ENCODE assay signal across 1 cellular context in genomic region chr1:99943238-99943794, GRCh38.
TF ChIP-seq lines count a peak whose summit lies in the region.

No MANE protein-coding gene starts in this region.

TF ChIP-seq in K562, 482 proteins besides CTCF, POLR2A, EP300 and RAD21 (continued from another document and continues in another):
- TF ChIP-seq, protein P1, sequence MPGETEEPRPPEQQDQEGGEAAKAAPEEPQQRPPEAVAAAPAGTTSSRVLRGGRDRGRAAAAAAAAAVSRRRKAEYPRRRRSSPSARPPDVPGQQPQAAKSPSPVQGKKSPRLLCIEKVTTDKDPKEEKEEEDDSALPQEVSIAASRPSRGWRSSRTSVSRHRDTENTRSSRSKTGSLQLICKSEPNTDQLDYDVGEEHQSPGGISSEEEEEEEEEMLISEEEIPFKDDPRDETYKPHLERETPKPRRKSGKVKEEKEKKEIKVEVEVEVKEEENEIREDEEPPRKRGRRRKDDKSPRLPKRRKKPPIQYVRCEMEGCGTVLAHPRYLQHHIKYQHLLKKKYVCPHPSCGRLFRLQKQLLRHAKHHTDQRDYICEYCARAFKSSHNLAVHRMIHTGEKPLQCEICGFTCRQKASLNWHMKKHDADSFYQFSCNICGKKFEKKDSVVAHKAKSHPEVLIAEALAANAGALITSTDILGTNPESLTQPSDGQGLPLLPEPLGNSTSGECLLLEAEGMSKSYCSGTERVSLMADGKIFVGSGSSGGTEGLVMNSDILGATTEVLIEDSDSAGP (CRISPR knock-in tag; IDR thresholded peaks at IDR 0.05): no peak
- TF ChIP-seq ZNF354B (CRISPR knock-in tag; IDR thresholded peaks at IDR 0.05) (no peak), ATF1 (CRISPR knock-in tag; IDR thresholded peaks at IDR 0.05) (no peak), ATF1 (tag; IDR thresholded peaks at IDR 0.05) (peak; percentile 23; the same call in 1 of the 2 replicates), MED1 (CRISPR knock-in tag; IDR thresholded peaks at IDR 0.05; ENCODE audit: borderline replicate concordance) (no peak), HDAC3 (IDR thresholded peaks at IDR 0.05; ENCODE audit: borderline replicate concordance, partially characterized antibody) (peak; percentile 25), E2F8 (IDR thresholded peaks at IDR 0.05; ENCODE audit: low read depth, partially characterized antibody) (no peak), TFAM (CRISPR knock-in tag; conservative IDR thresholded peaks at IDR 0.05) (no peak), ZBTB7A (IDR thresholded peaks at IDR 0.05; ENCODE audit: borderline replicate concordance, control insufficient read depth, low read depth, low read length) (no peak), ZNF764 (CRISPR knock-in tag; IDR thresholded peaks at IDR 0.05; ENCODE audit: low read depth) (no peak), SRSF9 (IDR thresholded peaks at IDR 0.05; ENCODE audit: borderline replicate concordance, low read depth, low read length) (no peak), SMARCB1 (IDR thresholded peaks at IDR 0.05; ENCODE audit: insufficient read length, low read depth) (no peak), ZNF263 (CRISPR knock-in tag; IDR thresholded peaks at IDR 0.05; ENCODE audit: borderline replicate concordance) (no peak), NFIX (CRISPR knock-in tag; IDR thresholded peaks at IDR 0.05; ENCODE audit: low read depth) (no peak), TBP (optimal IDR thresholded peaks at IDR 0.05; ENCODE audit: low read depth, low read length) (no peak), SIX5 (IDR thresholded peaks at IDR 0.05; ENCODE audit: borderline replicate concordance in 1 of 2, insufficient read depth in 1 of 2, low read depth in 1 of 2, low read length in 2 of 2) (no peak), CC2D1A (IDR thresholded peaks at IDR 0.05) (no peak; the same call in 1 of the 2 replicates), MBD1 (CRISPR knock-in tag; IDR thresholded peaks at IDR 0.05) (no peak), ZEB2 (IDR thresholded peaks at IDR 0.05) (peak; percentile 77), TRIM28 (IDR thresholded peaks at IDR 0.05) (no peak), PTTG1 (tag; IDR thresholded peaks at IDR 0.05; ENCODE audit: low read depth) (no peak), THAP12 (CRISPR knock-in tag; IDR thresholded peaks at IDR 0.05) (no peak), MTA3 (IDR thresholded peaks at IDR 0.05; ENCODE audit: borderline replicate concordance) (peak; percentile 64), ZNF561 (CRISPR knock-in tag; conservative IDR thresholded peaks at IDR 0.05) (no peak), ZNF584 (CRISPR knock-in tag; IDR thresholded peaks at IDR 0.05; ENCODE audit: low read depth) (no peak), CTBP1 (IDR thresholded peaks at IDR 0.05; ENCODE audit: borderline replicate concordance) (peak; percentile 82; the same call in 1 of the 2 replicates), DMBX1 (CRISPR knock-in tag; IDR thresholded peaks at IDR 0.05; ENCODE audit: borderline replicate concordance) (no peak), HDAC2 (IDR thresholded peaks at IDR 0.05) (0 out of 2 replicates have a peak, but pooled peaks have one; percentile 69), MTA2 (IDR thresholded peaks at IDR 0.05; ENCODE audit: low read depth) (peak; percentile 77), PRPF4 (IDR thresholded peaks at IDR 0.05; ENCODE audit: insufficient read depth, low read depth, low read length, poor library complexity, severe bottlenecking) (no peak), ARID4B (CRISPR knock-in tag; IDR thresholded peaks at IDR 0.05) (no peak), TOE1 (IDR thresholded peaks at IDR 0.05; ENCODE audit: borderline replicate concordance) (no peak), TOE1 (CRISPR knock-in tag; IDR thresholded peaks at IDR 0.05; ENCODE audit: borderline replicate concordance, low read depth) (no peak), NFIC (IDR thresholded peaks at IDR 0.05) (peak; percentile 77), PML (IDR thresholded peaks at IDR 0.05; ENCODE audit: low read length) (0 out of 2 replicates have a peak, but pooled peaks have one; percentile 34), SIRT6 (IDR thresholded peaks at IDR 0.05; ENCODE audit: low read depth, low read length) (no peak), EZH2 (IDR thresholded peaks at IDR 0.05; ENCODE audit: borderline replicate concordance, low read depth, low read length) (no peak), NELFE (IDR thresholded peaks at IDR 0.05; ENCODE audit: insufficient read depth, insufficient read length) (no peak), CAMTA2 (CRISPR knock-in tag; conservative IDR thresholded peaks at IDR 0.05) (no peak), HES1 (IDR thresholded peaks at IDR 0.05; ENCODE audit: low read depth) (no peak), ZNF316 (IDR thresholded peaks at IDR 0.05) (peak; percentile 98), POLR3G (IDR thresholded peaks at IDR 0.05; ENCODE audit: extremely low read depth, insufficient read length, insufficient replicate concordance) (no peak), ZNF436 (CRISPR knock-in tag; IDR thresholded peaks at IDR 0.05) (no peak), CREB1 (IDR thresholded peaks at IDR 0.05) (no peak), CREB1 (CRISPR knock-in tag; IDR thresholded peaks at IDR 0.05) (no peak), CXXC5 (CRISPR knock-in tag; IDR thresholded peaks at IDR 0.05) (peak; percentile 30; the same call in 1 of the 2 replicates)
- TF ChIP-seq, protein P2, sequence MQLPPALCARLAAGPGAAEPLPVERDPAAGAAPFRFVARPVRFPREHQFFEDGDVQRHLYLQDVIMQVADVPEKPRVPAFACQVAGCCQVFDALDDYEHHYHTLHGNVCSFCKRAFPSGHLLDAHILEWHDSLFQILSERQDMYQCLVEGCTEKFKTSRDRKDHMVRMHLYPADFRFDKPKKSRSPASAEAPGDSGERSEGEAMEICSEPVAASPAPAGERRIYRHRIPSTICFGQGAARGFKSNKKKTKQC (CRISPR knock-in tag; IDR thresholded peaks at IDR 0.05): no peak
- TF ChIP-seq, protein P3, sequence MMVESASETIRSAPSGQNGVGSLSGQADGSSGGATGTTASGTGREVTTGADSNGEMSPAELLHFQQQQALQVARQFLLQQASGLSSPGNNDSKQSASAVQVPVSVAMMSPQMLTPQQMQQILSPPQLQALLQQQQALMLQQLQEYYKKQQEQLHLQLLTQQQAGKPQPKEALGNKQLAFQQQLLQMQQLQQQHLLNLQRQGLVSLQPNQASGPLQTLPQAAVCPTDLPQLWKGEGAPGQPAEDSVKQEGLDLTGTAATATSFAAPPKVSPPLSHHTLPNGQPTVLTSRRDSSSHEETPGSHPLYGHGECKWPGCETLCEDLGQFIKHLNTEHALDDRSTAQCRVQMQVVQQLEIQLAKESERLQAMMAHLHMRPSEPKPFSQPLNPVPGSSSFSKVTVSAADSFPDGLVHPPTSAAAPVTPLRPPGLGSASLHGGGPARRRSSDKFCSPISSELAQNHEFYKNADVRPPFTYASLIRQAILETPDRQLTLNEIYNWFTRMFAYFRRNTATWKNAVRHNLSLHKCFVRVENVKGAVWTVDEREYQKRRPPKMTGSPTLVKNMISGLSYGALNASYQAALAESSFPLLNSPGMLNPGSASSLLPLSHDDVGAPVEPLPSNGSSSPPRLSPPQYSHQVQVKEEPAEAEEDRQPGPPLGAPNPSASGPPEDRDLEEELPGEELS (CRISPR knock-in tag; IDR thresholded peaks at IDR 0.05; ENCODE audit: borderline replicate concordance): no peak
- TF ChIP-seq, protein P4, sequence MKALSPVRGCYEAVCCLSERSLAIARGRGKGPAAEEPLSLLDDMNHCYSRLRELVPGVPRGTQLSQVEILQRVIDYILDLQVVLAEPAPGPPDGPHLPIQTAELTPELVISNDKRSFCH (CRISPR knock-in tag; IDR thresholded peaks at IDR 0.05): no peak
- TF ChIP-seq, protein P4 (tag; IDR thresholded peaks at IDR 0.05): no peak; the same call in 1 of the 2 replicates
